Comparison of ENCODE assay signal across 14 cellular contexts in the genomic region with DNA sequence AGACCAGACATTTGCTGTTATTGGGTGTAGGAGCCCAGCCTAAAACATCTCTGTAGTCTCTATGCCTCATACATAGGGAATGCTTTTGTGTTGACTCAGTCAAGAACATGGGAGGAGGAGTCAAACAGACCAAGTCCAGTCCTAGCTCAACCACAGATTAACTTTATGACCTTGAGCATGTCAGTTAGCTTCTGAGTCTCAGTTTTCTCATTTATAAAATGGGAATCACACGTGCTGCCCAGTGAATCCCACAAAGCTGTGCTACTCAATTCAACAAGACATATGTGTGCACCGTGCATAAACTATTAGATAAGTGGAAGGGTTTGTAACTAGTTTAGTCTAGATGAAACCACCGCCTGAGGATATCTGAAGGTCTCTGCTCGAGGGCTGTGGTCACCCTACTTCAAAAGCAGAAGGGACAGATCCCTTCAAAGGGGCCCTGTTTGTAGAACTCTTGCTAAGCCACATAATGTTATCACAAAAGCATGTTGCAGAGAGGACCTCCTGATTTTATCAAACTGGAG.
DNase-seq lines count a peak whose midpoint lies in the region; ATAC-seq and TF ChIP-seq lines count a peak whose summit lies in the region.
"Had no signal": no experiment of that assay in that cellular context is flagged by ENCODE, and none has a peak within 500 bp of the region (broad histone marks: within the 10 kb centered on the region; RNA-seq: fewer than 3 reads in every experiment).

No MANE protein-coding gene starts in this region.

- no peaks in the 10 kb centered on the region for H3K27me3 ChIP-seq in RWPE2 (ENCODE audit: insufficient read depth, poor library complexity, severe bottlenecking)

- intact Hi-C loops in sciatic nerve (cut with DNase I), result loop anchor here (10.0 kb wide), 1 partner anchor 872 kb away; no protein-coding TSS in a partner anchor
- intact Hi-C loops in activated CD4-positive, alpha-beta T cell treated with anti-CD3 and anti-CD28 coated beads, Interleukin-2, amount 10 ng/mL, durations not matched to agents 24 days and 14 days (cut with micrococcal nuclease), result no loop called here

- H3K4me3 ChIP-seq in RWPE2 (ENCODE audit: severe bottlenecking), result no peak overlapping the region
- H3K4me3 ChIP-seq: GM12878 had no signal

- no peaks in the 10 kb centered on the region for H3K9me3 ChIP-seq in RWPE2 (ENCODE audit: severe bottlenecking)

- H3K4me1 Mint-ChIP-seq in activated CD8-positive, alpha-beta T cell treated with anti-CD3 and anti-CD28 coated beads, Interleukin-2, amount 10 ng/mL, durations not matched to agents 7 days and 5 days (ENCODE audit: low read depth), result no peaks in the 10 kb centered on the region
- H3K4me1 Mint-ChIP-seq in activated CD4-positive, alpha-beta T cell treated with anti-CD3 and anti-CD28 coated beads, Interleukin-2, amount 10 ng/mL, durations not matched to agents 24 days and 14 days, result no peaks in the 10 kb centered on the region

- no peak overlapping the region for H3K4me3 Mint-ChIP-seq in activated CD8-positive, alpha-beta T cell treated with anti-CD3 and anti-CD28 coated beads, Interleukin-2, amount 10 ng/mL, durations not matched to agents 7 days and 5 days
- no peak overlapping the region for H3K4me3 Mint-ChIP-seq in activated CD4-positive, alpha-beta T cell treated with anti-CD3 and anti-CD28 coated beads, Interleukin-2, amount 10 ng/mL, durations not matched to agents 24 days and 14 days
- H3K4me3 Mint-ChIP-seq: CD8-positive, alpha-beta T cell had no signal

- peak; percentile 98 for ATAC-seq in RWPE2 (ENCODE audit: low read depth)
- peak; percentile 82 for ATAC-seq in esophagus mucosa
- ATAC-seq in omental fat pad (ENCODE audit: low FRiP score), result peak; percentile 61
- no peak for ATAC-seq in activated CD8-positive, alpha-beta T cell treated with anti-CD3 and anti-CD28 coated beads, Interleukin-2, amount 10 ng/mL, durations not matched to agents 7 days and 5 days
- no peak for ATAC-seq in sciatic nerve
- no peak for ATAC-seq in HG02571 (IDR thresholded peaks at IDR 0.05; ENCODE audit: unreplicated experiment)
- ATAC-seq: CD8-positive, alpha-beta T cell; GM12878 had no signal

- TF ChIP-seq CTCF in RWPE2 (IDR thresholded peaks at IDR 0.05; ENCODE audit: poor library complexity, severe bottlenecking), result no peak
- TF ChIP-seq CTCF in omental fat pad (IDR thresholded peaks at IDR 0.05), result no peak

- CTCF ChIA-PET in activated CD8-positive, alpha-beta T cell treated with anti-CD3 and anti-CD28 coated beads, Interleukin-2, amount 10 ng/mL, durations not matched to agents 7 days and 5 days (lab: Charles Lee), result no interaction called here

- H3K27me3 Mint-ChIP-seq in activated CD8-positive, alpha-beta T cell treated with anti-CD3 and anti-CD28 coated beads, Interleukin-2, amount 10 ng/mL, durations not matched to agents 7 days and 5 days (ENCODE audit: low read depth), result peaks cover 11% of the 10 kb centered on the region
- peaks cover 8% of the 10 kb centered on the region for H3K27me3 Mint-ChIP-seq in activated CD4-positive, alpha-beta T cell treated with anti-CD3 and anti-CD28 coated beads, Interleukin-2, amount 10 ng/mL, durations not matched to agents 24 days and 14 days

- H3K27ac Mint-ChIP-seq in activated CD8-positive, alpha-beta T cell treated with anti-CD3 and anti-CD28 coated beads, Interleukin-2, amount 10 ng/mL, durations not matched to agents 7 days and 5 days, result no peak overlapping the region
- H3K27ac Mint-ChIP-seq in activated CD4-positive, alpha-beta T cell treated with anti-CD3 and anti-CD28 coated beads, Interleukin-2, amount 10 ng/mL, durations not matched to agents 24 days and 14 days, result no peak overlapping the region
- H3K27ac Mint-ChIP-seq: CD8-positive, alpha-beta T cell had no signal

- POLR2A ChIA-PET in activated CD8-positive, alpha-beta T cell treated with anti-CD3 and anti-CD28 coated beads, Interleukin-2, amount 10 ng/mL, durations not matched to agents 7 days and 5 days (lab: Charles Lee), result no interaction called here

- no peak overlapping the region for H3K27ac ChIP-seq in RWPE2 (ENCODE audit: poor library complexity, severe bottlenecking)

- peak; percentile 93 for DNase-seq in EH (ENCODE audit: low read depth)
- DNase-seq in RWPE2 (ENCODE audit: low spot score), result no peak
- no peak for DNase-seq in omental fat pad (ENCODE audit: low spot score)
- DNase-seq in activated CD8-positive, alpha-beta T cell treated with anti-CD3 and anti-CD28 coated beads, Interleukin-2, amount 10 ng/mL, durations not matched to agents 7 days and 5 days, result no peak
- no peak for DNase-seq in sciatic nerve (ENCODE audit: low spot score)
- DNase-seq in activated CD4-positive, alpha-beta T cell treated with anti-CD3 and anti-CD28 coated beads, Interleukin-2, amount 10 ng/mL, durations not matched to agents 24 days and 14 days, result no peak
- DNase-seq: activated naive CD4-positive, alpha-beta T cell; CD8-positive, alpha-beta T cell; NCI-H1930; occipital lobe; Right ventricle myocardium superior had no signal

- H3K36me3 Mint-ChIP-seq in activated CD8-positive, alpha-beta T cell treated with anti-CD3 and anti-CD28 coated beads, Interleukin-2, amount 10 ng/mL, durations not matched to agents 7 days and 5 days (ENCODE audit: low read depth), result no peaks in the 10 kb centered on the region
- no peaks in the 10 kb centered on the region for H3K36me3 Mint-ChIP-seq in activated CD4-positive, alpha-beta T cell treated with anti-CD3 and anti-CD28 coated beads, Interleukin-2, amount 10 ng/mL, durations not matched to agents 24 days and 14 days (ENCODE audit: low read depth)
- H3K36me3 Mint-ChIP-seq: CD8-positive, alpha-beta T cell had no signal

- no peaks in the 10 kb centered on the region for H3K9me3 Mint-ChIP-seq in activated CD8-positive, alpha-beta T cell treated with anti-CD3 and anti-CD28 coated beads, Interleukin-2, amount 10 ng/mL, durations not matched to agents 7 days and 5 days (ENCODE audit: insufficient read depth)
- no peaks in the 10 kb centered on the region for H3K9me3 Mint-ChIP-seq in activated CD4-positive, alpha-beta T cell treated with anti-CD3 and anti-CD28 coated beads, Interleukin-2, amount 10 ng/mL, durations not matched to agents 24 days and 14 days
- H3K9me3 Mint-ChIP-seq: CD8-positive, alpha-beta T cell had no signal

- no peaks in the 10 kb centered on the region for H3K36me3 ChIP-seq in RWPE2 (ENCODE audit: low read depth)

- peaks cover 6% of the 10 kb centered on the region for H3K4me1 ChIP-seq in RWPE2 (ENCODE audit: insufficient read depth, poor library complexity, severe bottlenecking)

Comparison
In these comparisons a context has a peak if more than half of its experiments do, and no peak if none do; other contexts are left out.
1. ATAC-seq: peak in RWPE2 (single experiment), esophagus mucosa (single experiment) and omental fat pad (single experiment); none in activated CD8-positive, alpha-beta T cell treated with anti-CD3 and anti-CD28 coated beads, Interleukin-2, amount 10 ng/mL, durations not matched to agents 7 days and 5 days (single experiment), sciatic nerve (single experiment) and HG02571 (single experiment).